ENCODE assay signal across 17 cellular contexts in the genomic region with DNA sequence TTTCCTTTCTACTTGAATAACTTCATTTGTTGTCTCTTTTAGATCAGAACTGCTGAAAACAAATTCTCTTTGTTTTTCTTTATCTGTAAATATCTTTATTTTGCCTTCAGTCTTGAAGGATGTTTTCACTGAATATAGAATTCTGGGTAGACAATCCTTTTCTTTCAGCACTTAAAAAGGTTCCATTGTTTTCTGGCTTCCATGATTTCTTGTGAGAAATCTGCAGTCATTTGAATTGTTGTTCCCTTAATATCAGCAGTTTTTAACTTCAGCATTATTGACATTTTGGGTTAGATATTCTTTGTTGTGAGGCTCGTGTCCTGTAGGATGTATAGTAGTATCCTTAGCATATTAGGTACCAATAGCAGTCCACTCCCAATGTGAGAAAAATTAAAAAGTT.
"Had no signal": no experiment of that assay in that cellular context is flagged by ENCODE, and none has a peak within 500 bp of the region (broad histone marks: within the 10 kb centered on the region; RNA-seq: fewer than 3 reads in every experiment).

No MANE protein-coding gene starts in this region.

- H3K4me1 ChIP-seq: breast epithelium, esophagus squamous epithelium, gastrocnemius medialis, prostate gland, upper lobe of left lung had no signal

- H3K9me3 ChIP-seq: gastrocnemius medialis, prostate gland had no signal

- H3K4me3 ChIP-seq: breast epithelium, dorsolateral prefrontal cortex, esophagus squamous epithelium, gastrocnemius medialis, prostate gland, upper lobe of left lung had no signal

- H3K36me3 ChIP-seq: breast epithelium, esophagus squamous epithelium, gastrocnemius medialis, prostate gland, upper lobe of left lung, WERI-Rb-1 had no signal

- DNase-seq: activated CD4-positive, alpha-beta T cell treated with anti-CD3 and anti-CD28 coated beads for 1 hour; activated CD4-positive, alpha-beta T cell treated with anti-CD3 and anti-CD28 coated beads, Interleukin-2, amount 50 U/mL, for 1 hour; activated CD8-positive, alpha-beta T cell treated with anti-CD3 and anti-CD28 coated beads, Interleukin-2, amount 10 ng/mL, durations not matched to agents 7 days and 5 days; activated gamma-delta T cell treated with Interleukin-2 at 50 U/mL for 16 hours; dorsolateral prefrontal cortex; esophagus squamous epithelium; gastrocnemius medialis; left ventricle myocardium superior; mammary epithelial cell; stimulated activated CD4-positive, alpha-beta T cell treated with anti-CD3 and anti-CD28 coated beads, Interleukin-4, amount 100 ng/mL, for 24 hours; stimulated activated naive CD4-positive, alpha-beta T cell treated with Interleukin-2 at 50 U/mL for 16 hours; upper lobe of left lung; WERI-Rb-1 had no signal

- H3K27ac ChIP-seq: breast epithelium, dorsolateral prefrontal cortex, esophagus squamous epithelium, gastrocnemius medialis, prostate gland, upper lobe of left lung, WERI-Rb-1 had no signal

- ATAC-seq: activated CD8-positive, alpha-beta T cell treated with anti-CD3 and anti-CD28 coated beads, Interleukin-2, amount 10 ng/mL, durations not matched to agents 7 days and 5 days; activated naive CD4-positive, alpha-beta T cell treated with anti-CD3 and anti-CD28 coated beads, Interleukin-2, amount 50 U/mL, for 72 hours; gastrocnemius medialis; left ventricle myocardium superior; natural killer cell treated with Interleukin-12 subunit alpha and Interleukin-12 subunit beta and Interleukin-15 and Interleukin-18, amount 100 ng/mL, for 72 hours had no signal
